In the genomic region with DNA sequence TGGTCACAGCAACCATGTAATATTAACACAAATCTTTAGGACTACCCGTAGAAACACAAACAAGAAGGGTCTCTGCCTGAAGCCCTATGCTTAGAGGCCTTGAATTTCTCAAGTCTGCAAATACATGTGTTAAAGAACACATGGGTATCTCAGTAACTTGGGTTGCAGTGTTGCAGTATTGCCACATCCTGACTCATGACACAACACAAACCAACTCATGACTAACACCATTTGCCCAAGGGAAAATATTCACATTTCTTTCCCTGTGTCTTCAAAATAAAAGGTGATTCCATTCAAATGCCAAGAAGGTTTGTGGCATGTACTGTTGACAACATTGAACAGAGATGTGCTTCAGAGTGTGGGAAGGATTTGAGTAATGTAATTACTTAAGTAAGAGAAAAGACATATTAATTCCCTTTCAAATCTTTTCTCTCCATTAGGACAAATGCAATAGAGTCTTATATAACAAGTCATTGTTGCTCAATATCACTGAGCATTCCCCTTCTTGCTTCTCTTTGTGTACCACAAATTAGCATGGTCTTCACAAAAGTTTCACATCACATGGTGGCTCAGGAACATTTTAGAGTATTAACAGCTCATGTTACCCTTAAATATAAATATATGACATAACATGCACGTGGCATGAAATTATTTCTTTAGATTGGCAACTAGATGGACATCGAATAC, we compare ENCODE assay signal across 13 cellular contexts.
A peak's percentile ranks its signal among the peaks of the same experiment; 100 is the strongest.
DNase-seq lines count a peak whose midpoint lies in the region; ATAC-seq and TF ChIP-seq lines count a peak whose summit lies in the region.
"Had no signal": no experiment of that assay in that cellular context is flagged by ENCODE, and none has a peak within 500 bp of the region (broad histone marks: within the 10 kb centered on the region; RNA-seq: fewer than 3 reads in every experiment).

No MANE protein-coding gene starts in this region.

- no peaks in the 10 kb centered on the region for H3K27me3 ChIP-seq in gastroesophageal sphincter
- no peaks in the 10 kb centered on the region for H3K27me3 ChIP-seq in H7 (ENCODE audit: control insufficient read depth, insufficient read depth, low read length)

- in situ Hi-C loops in astrocyte of the cerebellum (cut with HindIII; ENCODE audit: low sequenced_read_pairs): no loop called here

- no peaks in the 10 kb centered on the region for H3K9me3 ChIP-seq in gastroesophageal sphincter

- H3K4me3 ChIP-seq in AG10803 (ENCODE audit: low read length): no peak overlapping the region
- H3K4me3 ChIP-seq in astrocyte of the cerebellum (ENCODE audit: low read depth, low read length): no peak overlapping the region
- H3K4me3 ChIP-seq in gastroesophageal sphincter: no peak overlapping the region
- no peak overlapping the region for H3K4me3 ChIP-seq in H7 (ENCODE audit: insufficient read depth, low read depth, low read length)

- WGBS in gastroesophageal sphincter (ENCODE audit: low coverage in 1 of 2), 2 donors: 86 to 90% methylated on average over 3 of the region's 3 CpGs

- no peak for TF ChIP-seq EP300 in gastroesophageal sphincter (IDR thresholded peaks at IDR 0.05)

- no peaks in the 10 kb centered on the region for H3K4me1 ChIP-seq in gastroesophageal sphincter

- ATAC-seq in gastroesophageal sphincter (peak; percentile 66), GM21515 (IDR thresholded peaks at IDR 0.05; ENCODE audit: unreplicated experiment) (no peak)
- ATAC-seq: activated CD8-positive, alpha-beta memory T cell treated with anti-CD3 and anti-CD28 coated beads, Interleukin-2, amount 10 ng/mL, durations not matched to agents 7 days and 5 days; Panc1; stimulated activated naive B cell treated with anti-CD40 and anti-IgM and Interleukin-4, amounts not matched to agents 10 μg/mL and 1 μg/mL and 100 μg/mL, for 72 hours had no signal

- no peak for TF ChIP-seq POLR2A in gastroesophageal sphincter (IDR thresholded peaks at IDR 0.05)

- TF ChIP-seq CTCF in AG10803 (conservative IDR thresholded peaks at IDR 0.05; ENCODE audit: low read length) (no peak), astrocyte of the cerebellum (IDR thresholded peaks at IDR 0.05; ENCODE audit: low read depth, low read length, missing control alignments) (no peak), gastroesophageal sphincter (IDR thresholded peaks at IDR 0.05) (no peak)

- DNase-seq in AG10803 (ENCODE audit: low read depth) (peak; percentile 1), HuH-7.5 (ENCODE audit: low spot score) (peak; percentile 0), astrocyte of the cerebellum (ENCODE audit: low read depth) (peak; percentile 28), SHP77 (lab: John Stamatoyannopoulos, UW) (no peak), H7 (no peak)
- DNase-seq in activated naive CD4-positive, alpha-beta T cell treated with Interleukin-2 at 50 U/mL for 16 hours: no peak
- DNase-seq: activated CD8-positive, alpha-beta memory T cell treated with anti-CD3 and anti-CD28 coated beads, Interleukin-2, amount 10 ng/mL, durations not matched to agents 7 days and 5 days; activated naive CD8-positive, alpha-beta T cell treated with anti-CD3 and anti-CD28 coated beads for 36 hours; stimulated activated naive B cell treated with anti-CD40 and anti-IgM and Interleukin-4, amounts not matched to agents 10 μg/mL and 1 μg/mL and 100 μg/mL, for 72 hours had no signal

- H3K36me3 ChIP-seq in gastroesophageal sphincter (no peaks in the 10 kb centered on the region), H7 (replicated peaks; ENCODE audit: control insufficient read depth, insufficient read depth, low read length) (no peaks in the 10 kb centered on the region)

- no peak overlapping the region for H3K27ac ChIP-seq in gastroesophageal sphincter
- H3K27ac ChIP-seq: KMS-11 had no signal

Comparison
In these comparisons a context has a peak if more than half of its experiments do, and no peak if none do; other contexts are left out.
1. DNase-seq: peak in AG10803 (single experiment), HuH-7.5 (single experiment) and astrocyte of the cerebellum (single experiment); none in activated naive CD4-positive, alpha-beta T cell treated with Interleukin-2 at 50 U/mL for 16 hours (single experiment), SHP77 (0 of 2) and H7 (single experiment).